In genomic region chr19:46862504-46862835, GRCh38 we compare ENCODE assay signal across 8 cellular contexts. TPM values are rescaled to one million over a fixed set of nuclear protein-coding genes. Genes with fewer than 3 reads are reported as not detected.
DNase-seq lines count a peak whose midpoint lies in the region; ATAC-seq and TF ChIP-seq lines count a peak whose summit lies in the region.

No MANE protein-coding gene starts in this region.

- H3K27ac ChIP-seq in GM23338 (ENCODE audit: low read depth) (peak overlapping the region; percentile 70; the same call in 1 of the 2 replicates), iPS-18a (ENCODE audit: low read length) (no peak overlapping the region), spleen (peak overlapping the region in 7 of 8 donors; percentile 41 to 99 (median 98))

- WGBS in spleen, 5 donors, result 22 to 39% (median 35%) methylated on average over 9 of the region's 9 CpGs

- peaks cover 30% of the 10 kb centered on the region for H3F3A ChIP-seq in GM23338 (replicated peaks; ENCODE audit: low read depth)

- no peaks in the 10 kb centered on the region for H3K9me2 ChIP-seq in GM23338 (ENCODE audit: insufficient read depth)

- peaks cover 23% of the 10 kb centered on the region for H3K4me1 Mint-ChIP-seq in GM23338
- peaks cover 21% of the 10 kb centered on the region for H3K4me1 Mint-ChIP-seq in activated CD4-positive, alpha-beta memory T cell treated with anti-CD3 and anti-CD28 coated beads for 36 hours (ENCODE audit: low read depth)
- peaks cover 29% of the 10 kb centered on the region for H3K4me1 Mint-ChIP-seq in activated CD4-positive, alpha-beta T cell treated with anti-CD3 and anti-CD28 coated beads for 36 hours

- peaks cover 44% of the 10 kb centered on the region for H4K20me1 ChIP-seq in GM23338 (replicated peaks; ENCODE audit: insufficient read depth)

- H3K9me3 ChIP-seq in iPS-18a (ENCODE audit: control insufficient read depth, low read depth, low read length), result no peaks in the 10 kb centered on the region
- no peaks in the 10 kb centered on the region for H3K9me3 ChIP-seq in spleen

- peak overlapping the region; percentile 95 for H3K4me3 ChIP-seq in GM23338
- H3K4me3 ChIP-seq in iPS-18a (ENCODE audit: low read length), result peak overlapping the region; percentile 78
- H3K4me3 ChIP-seq in spleen, result peak overlapping the region; percentile 77 to 96 (median 92)

- no peak for TF ChIP-seq POLR2A in spleen (IDR thresholded peaks at IDR 0.05)

- CTCF ChIA-PET in activated CD4-positive, alpha-beta memory T cell treated with anti-CD3 and anti-CD28 coated beads for 36 hours (lab: Charles Lee), result interaction anchor here (0.6 to 3.3 kb wide), 3 partner anchors 109 to 151 kb away, joined by 3 to 23 read pairs (median 9); no protein-coding TSS in a partner anchor
- CTCF ChIA-PET in activated CD4-positive, alpha-beta T cell treated with anti-CD3 and anti-CD28 coated beads for 36 hours (lab: Charles Lee), result interaction anchor here (0.5 to 1.3 kb wide), 2 partner anchors 9 to 167 kb away, joined by 3 read pairs; no protein-coding TSS in a partner anchor

- peaks cover 5% of the 10 kb centered on the region; the same call in 1 of the 3 replicates for H3K36me3 Mint-ChIP-seq in GM23338 (ENCODE audit: low read depth)
- H3K36me3 Mint-ChIP-seq in activated CD4-positive, alpha-beta memory T cell treated with anti-CD3 and anti-CD28 coated beads for 36 hours, result peaks cover 2% of the 10 kb centered on the region
- peaks cover 7% of the 10 kb centered on the region for H3K36me3 Mint-ChIP-seq in activated CD4-positive, alpha-beta T cell treated with anti-CD3 and anti-CD28 coated beads for 36 hours (ENCODE audit: low read depth)

- no peak overlapping the region for H3K4me3 Mint-ChIP-seq in GM23338
- H3K4me3 Mint-ChIP-seq in activated CD4-positive, alpha-beta memory T cell treated with anti-CD3 and anti-CD28 coated beads for 36 hours, result no peak overlapping the region
- no peak overlapping the region for H3K4me3 Mint-ChIP-seq in activated CD4-positive, alpha-beta T cell treated with anti-CD3 and anti-CD28 coated beads for 36 hours

- peaks cover 75% of the 10 kb centered on the region for H3K79me2 ChIP-seq in GM23338 (replicated peaks; ENCODE audit: insufficient read depth)

- no peak overlapping the region for H3K27ac Mint-ChIP-seq in GM23338
- H3K27ac Mint-ChIP-seq in activated CD4-positive, alpha-beta memory T cell treated with anti-CD3 and anti-CD28 coated beads for 36 hours, result no peak overlapping the region
- H3K27ac Mint-ChIP-seq in activated CD4-positive, alpha-beta T cell treated with anti-CD3 and anti-CD28 coated beads for 36 hours, result no peak overlapping the region

- DNase-seq in GM23338 (ENCODE audit: low spot score) (no peak), spleen (no peak), putamen (ENCODE audit: low spot score) (no peak), NCI-H128 (lab: John Stamatoyannopoulos, UW; ENCODE audit: unreplicated experiment) (no peak)
- peak; percentile 19 for DNase-seq in activated CD4-positive, alpha-beta memory T cell treated with anti-CD3 and anti-CD28 coated beads for 36 hours
- DNase-seq in effector CD8-positive, alpha-beta T cell (lab: John Stamatoyannopoulos, UW), result no peak
- DNase-seq in activated CD4-positive, alpha-beta T cell treated with anti-CD3 and anti-CD28 coated beads for 36 hours, result no peak

- POLR2A ChIA-PET in activated CD4-positive, alpha-beta memory T cell treated with anti-CD3 and anti-CD28 coated beads for 36 hours (lab: Charles Lee), result no interaction called here
- POLR2A ChIA-PET in activated CD4-positive, alpha-beta T cell treated with anti-CD3 and anti-CD28 coated beads for 36 hours (lab: Charles Lee), result interaction anchor here (1.1 kb wide), 1 partner anchor 243 kb away, joined by 3 read pairs; no protein-coding TSS in a partner anchor

- H3K9me3 Mint-ChIP-seq in GM23338, result no peaks in the 10 kb centered on the region; the same call in 2 of the 3 replicates
- H3K9me3 Mint-ChIP-seq in activated CD4-positive, alpha-beta memory T cell treated with anti-CD3 and anti-CD28 coated beads for 36 hours, result peaks cover 4% of the 10 kb centered on the region
- H3K9me3 Mint-ChIP-seq in activated CD4-positive, alpha-beta T cell treated with anti-CD3 and anti-CD28 coated beads for 36 hours (ENCODE audit: low read depth), result no peaks in the 10 kb centered on the region

- H3K36me3 ChIP-seq in GM23338 (ENCODE audit: insufficient read depth) (no peaks in the 10 kb centered on the region), iPS-18a (ENCODE audit: control insufficient read depth, low read depth, low read length) (no peaks in the 10 kb centered on the region), spleen (peaks cover 0 to 6% (median 0%) of the 10 kb centered on the region in 6 donors)

- H2AFZ ChIP-seq in GM23338, result no peak overlapping the region

- H3K4me1 ChIP-seq in GM23338 (ENCODE audit: insufficient read depth), result peaks cover 54% of the 10 kb centered on the region
- peaks cover 32% of the 10 kb centered on the region for H3K4me1 ChIP-seq in iPS-18a (ENCODE audit: control insufficient read depth, low read depth, low read length)
- H3K4me1 ChIP-seq in spleen, result peaks cover 24 to 76% (median 62%) of the 10 kb centered on the region in 6 donors

- H3K9ac ChIP-seq in iPS-18a (ENCODE audit: low read length), result peak overlapping the region; percentile 63

- intact Hi-C loops in activated CD4-positive, alpha-beta memory T cell treated with anti-CD3 and anti-CD28 coated beads for 36 hours (cut with micrococcal nuclease), result loop anchor here (10.0 kb wide), 1 partner anchor 52 kb away; no protein-coding TSS in a partner anchor
- intact Hi-C loops in spleen (cut with DNase I; ENCODE audit: low total_unique reads), result loop anchor here (5.0 kb wide), 1 partner anchor 125 kb away; no protein-coding TSS in a partner anchor
- intact Hi-C loops in activated CD4-positive, alpha-beta T cell treated with anti-CD3 and anti-CD28 coated beads for 36 hours (cut with DNase I, micrococcal nuclease), result loop anchor here in 1 of 2 experiments (5.0 kb wide), 1 partner anchor 620 kb away; the partner anchor contains the start of gene KPTN

- no peaks in the 10 kb centered on the region for H3K27me3 ChIP-seq in GM23338 (ENCODE audit: insufficient read depth)
- H3K27me3 ChIP-seq in iPS-18a (ENCODE audit: control insufficient read depth, insufficient read depth, low read length), result no peaks in the 10 kb centered on the region
- H3K27me3 ChIP-seq in spleen (replicated peaks in 1 of 7), result no peaks in the 10 kb centered on the region

- TF ChIP-seq CTCF in GM23338 (conservative IDR thresholded peaks at IDR 0.05; ENCODE audit: low read depth in 2 of 2), result no peak
- TF ChIP-seq CTCF in spleen (IDR thresholded peaks at IDR 0.05 in 8 of 11, conservative IDR thresholded peaks at IDR 0.05 in 3 of 11), result no peak

- no peak for ATAC-seq in GM23338
- ATAC-seq in activated CD4-positive, alpha-beta T cell treated with anti-CD3 and anti-CD28 coated beads for 36 hours, result no peak

- peaks cover 7% of the 10 kb centered on the region for H3K27me3 Mint-ChIP-seq in GM23338 (ENCODE audit: insufficient read depth, low read depth, poor library complexity)
- H3K27me3 Mint-ChIP-seq in activated CD4-positive, alpha-beta memory T cell treated with anti-CD3 and anti-CD28 coated beads for 36 hours, result no peaks in the 10 kb centered on the region
- H3K27me3 Mint-ChIP-seq in activated CD4-positive, alpha-beta T cell treated with anti-CD3 and anti-CD28 coated beads for 36 hours, result no peaks in the 10 kb centered on the region

- peak overlapping the region; percentile 100 for H3K4me2 ChIP-seq in GM23338

TF ChIP-seq in GM23338, 12 proteins besides CTCF, POLR2A, EP300 and RAD21:
- no peak for TF ChIP-seq STAT1 (IDR thresholded peaks at IDR 0.05; ENCODE audit: unreplicated experiment)
- TF ChIP-seq NANOG (IDR thresholded peaks at IDR 0.05; ENCODE audit: borderline replicate concordance), result no peak
TF ChIP-seq in GM23338: peak in this region for 0.

RNA-seq across cellular contexts. Expression of gene ARHGAP35, which starts 1.7 kb away (rescaled TPM):
- total RNA-seq in GM23338 (2014; rRNA removed; shearing (Covaris generic)), result 49.4 and 57.7 TPM in 2 replicates
- polyA plus RNA-seq in GM23338 (2016; fragmentation: Nextera tagmentation; extraction: Ambion mirVana) (13.6 and 14.4 TPM in 2 replicates), spleen (10 to 100 TPM in 1 of 3 donors, 1 to 10 TPM in 2; 2.3 to 10.8 (median 3.0) TPM)
- total RNA-seq in activated CD4-positive, alpha-beta memory T cell treated with anti-CD3 and anti-CD28 coated beads for 36 hours, result 10 to 100 TPM; 17.8 to 18.5 TPM
- 10 to 100 TPM; 26.0 to 49.4 (median 42.9) TPM for total RNA-seq in spleen
- total RNA-seq in activated CD4-positive, alpha-beta T cell treated with anti-CD3 and anti-CD28 coated beads for 36 hours, result 10 to 100 TPM; 16.5 to 17.2 TPM

RNA-seq across cellular contexts. Expression of gene AP2S1, which starts 11.8 kb away (rescaled TPM):
- total RNA-seq in GM23338 (2014; rRNA removed; shearing (Covaris generic)), result 115 and 140 TPM in 2 replicates
- polyA plus RNA-seq in GM23338 (2016; fragmentation: Nextera tagmentation; extraction: Ambion mirVana) (278 and 299 TPM in 2 replicates), spleen (100 to 1,000 TPM in 2 of 3 donors, 10 to 100 TPM in 1; 69.3 to 145 (median 104) TPM)
- total RNA-seq in activated CD4-positive, alpha-beta memory T cell treated with anti-CD3 and anti-CD28 coated beads for 36 hours, result 100 to 1,000 TPM; 108 to 117 TPM
- 100 to 1,000 TPM in 4 of 7 donors, 10 to 100 TPM in 3; 58.0 to 144 (median 116) TPM for total RNA-seq in spleen
- 100 to 1,000 TPM; 102 to 104 TPM for total RNA-seq in activated CD4-positive, alpha-beta T cell treated with anti-CD3 and anti-CD28 coated beads for 36 hours
